Comparison of ENCODE assay signal across 1 cellular context in the genomic region with DNA sequence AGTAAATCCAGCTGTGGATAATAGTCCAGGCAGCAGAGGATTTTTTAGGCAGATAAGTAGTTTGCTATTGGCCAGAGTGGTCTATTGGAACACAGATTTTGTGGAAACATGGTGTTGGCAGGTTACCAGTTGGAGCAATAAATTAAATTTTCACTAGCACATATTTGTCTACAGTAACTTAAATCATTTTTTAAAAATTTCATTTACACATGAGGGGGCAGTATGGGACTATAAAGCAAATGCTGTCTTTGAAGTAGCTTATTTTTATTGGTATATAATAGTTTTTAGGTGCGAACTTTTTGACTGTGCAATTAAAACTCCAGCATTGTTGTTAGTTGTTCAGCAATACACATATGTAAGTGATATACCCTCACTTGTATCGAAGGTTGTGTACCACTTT.
TF ChIP-seq lines count a peak whose summit lies in the region.

No MANE protein-coding gene starts in this region.

TF ChIP-seq in Ishikawa, 13 proteins besides CTCF, POLR2A, EP300 and RAD21 (continued from another document):
- TF ChIP-seq FOXM1 (IDR thresholded peaks at IDR 0.05; ENCODE audit: borderline replicate concordance, low read depth): no peak
- TF ChIP-seq, protein P1, sequence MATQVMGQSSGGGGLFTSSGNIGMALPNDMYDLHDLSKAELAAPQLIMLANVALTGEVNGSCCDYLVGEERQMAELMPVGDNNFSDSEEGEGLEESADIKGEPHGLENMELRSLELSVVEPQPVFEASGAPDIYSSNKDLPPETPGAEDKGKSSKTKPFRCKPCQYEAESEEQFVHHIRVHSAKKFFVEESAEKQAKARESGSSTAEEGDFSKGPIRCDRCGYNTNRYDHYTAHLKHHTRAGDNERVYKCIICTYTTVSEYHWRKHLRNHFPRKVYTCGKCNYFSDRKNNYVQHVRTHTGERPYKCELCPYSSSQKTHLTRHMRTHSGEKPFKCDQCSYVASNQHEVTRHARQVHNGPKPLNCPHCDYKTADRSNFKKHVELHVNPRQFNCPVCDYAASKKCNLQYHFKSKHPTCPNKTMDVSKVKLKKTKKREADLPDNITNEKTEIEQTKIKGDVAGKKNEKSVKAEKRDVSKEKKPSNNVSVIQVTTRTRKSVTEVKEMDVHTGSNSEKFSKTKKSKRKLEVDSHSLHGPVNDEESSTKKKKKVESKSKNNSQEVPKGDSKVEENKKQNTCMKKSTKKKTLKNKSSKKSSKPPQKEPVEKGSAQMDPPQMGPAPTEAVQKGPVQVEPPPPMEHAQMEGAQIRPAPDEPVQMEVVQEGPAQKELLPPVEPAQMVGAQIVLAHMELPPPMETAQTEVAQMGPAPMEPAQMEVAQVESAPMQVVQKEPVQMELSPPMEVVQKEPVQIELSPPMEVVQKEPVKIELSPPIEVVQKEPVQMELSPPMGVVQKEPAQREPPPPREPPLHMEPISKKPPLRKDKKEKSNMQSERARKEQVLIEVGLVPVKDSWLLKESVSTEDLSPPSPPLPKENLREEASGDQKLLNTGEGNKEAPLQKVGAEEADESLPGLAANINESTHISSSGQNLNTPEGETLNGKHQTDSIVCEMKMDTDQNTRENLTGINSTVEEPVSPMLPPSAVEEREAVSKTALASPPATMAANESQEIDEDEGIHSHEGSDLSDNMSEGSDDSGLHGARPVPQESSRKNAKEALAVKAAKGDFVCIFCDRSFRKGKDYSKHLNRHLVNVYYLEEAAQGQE (IDR thresholded peaks at IDR 0.05; ENCODE audit: low read depth): no peak
TF ChIP-seq in Ishikawa: peak in this region for 0.
